8 cellular contexts compared by ENCODE assay signal in genomic region chr12:122865268-122866231, GRCh38. TPM values are rescaled to one million over a fixed set of nuclear protein-coding genes. Genes with fewer than 3 reads are reported as not detected.
DNase-seq lines count a peak whose midpoint lies in the region; ATAC-seq and TF ChIP-seq lines count a peak whose summit lies in the region.

No MANE protein-coding gene starts in this region.

- CTCF ChIA-PET in Calu3 (lab: Charles Lee): no interaction called here
- CTCF ChIA-PET in naive thymus-derived CD4-positive, alpha-beta T cell (lab: Charles Lee): no interaction called here

- H3K9me3 Mint-ChIP-seq in Calu3 (ENCODE audit: low read depth, unreplicated experiment): no peaks in the 10 kb centered on the region
- no peaks in the 10 kb centered on the region for H3K9me3 Mint-ChIP-seq in naive thymus-derived CD4-positive, alpha-beta T cell

- peaks cover 7% of the 10 kb centered on the region for H3K4me1 Mint-ChIP-seq in Calu3 (ENCODE audit: low read depth, unreplicated experiment)
- H3K4me1 Mint-ChIP-seq in naive thymus-derived CD4-positive, alpha-beta T cell: peaks cover 0 to 23% (median 19%) of the 10 kb centered on the region in 7 donors

- H3K4me3 ChIP-seq in naive thymus-derived CD4-positive, alpha-beta T cell (ENCODE audit: low read length): no peak overlapping the region

- peak overlapping the region; percentile 84 for H3K27ac Mint-ChIP-seq in Calu3 (ENCODE audit: unreplicated experiment)
- H3K27ac Mint-ChIP-seq in naive thymus-derived CD4-positive, alpha-beta T cell: peak overlapping the region in 5 of 9 donors; percentile 34 to 82 (median 46)

- H3K27me3 Mint-ChIP-seq in Calu3 (ENCODE audit: unreplicated experiment): no peaks in the 10 kb centered on the region
- H3K27me3 Mint-ChIP-seq in naive thymus-derived CD4-positive, alpha-beta T cell: no peaks in the 10 kb centered on the region

- TF ChIP-seq CTCF in Calu3 (IDR thresholded peaks at IDR 0.05; ENCODE audit: unreplicated experiment) (peak; percentile 65), LNCAP (IDR thresholded peaks at IDR 0.05) (peak; percentile 62)

- POLR2A ChIA-PET in naive thymus-derived CD4-positive, alpha-beta T cell (lab: Charles Lee): no interaction called here

- peak; percentile 74 for DNase-seq in Calu3
- DNase-seq in dermis blood vessel endothelial cell: peak; percentile 71
- DNase-seq in naive thymus-derived CD4-positive, alpha-beta T cell: no peak
- no peak for DNase-seq in GM03348 (ENCODE audit: low spot score)
- DNase-seq in stimulated activated CD4-positive, alpha-beta T cell treated with anti-CD3 and anti-CD28 coated beads, Interleukin-1b, Interleukin-23, amount 100 ng/mL, for 48 hours: no peak

- BruUV-seq in Calu3 (replicated peaks; lab: Mats Ljungman, UMichigan): no TSS peak

- peak overlapping the region; percentile 5 for H3K4me3 Mint-ChIP-seq in Calu3 (ENCODE audit: low read depth, unreplicated experiment)
- H3K4me3 Mint-ChIP-seq in naive thymus-derived CD4-positive, alpha-beta T cell: peak overlapping the region in 1 of 10 donors; percentile 6

- ATAC-seq in naive thymus-derived CD4-positive, alpha-beta T cell: peak; percentile 45
- ATAC-seq in GM18909 (IDR thresholded peaks at IDR 0.05; ENCODE audit: poor library complexity, unreplicated experiment) (no peak), GM21737 (IDR thresholded peaks at IDR 0.05; ENCODE audit: unreplicated experiment) (no peak)

- intact Hi-C loops in Calu3 (cut with micrococcal nuclease; ENCODE audit: unreplicated experiment): no loop called here
- intact Hi-C loops in naive thymus-derived CD4-positive, alpha-beta T cell (cut with micrococcal nuclease): no loop called here

- no peaks in the 10 kb centered on the region for H3K9me3 ChIP-seq in naive thymus-derived CD4-positive, alpha-beta T cell (ENCODE audit: control insufficient read depth in 2 of 3, low read length in 3 of 3)

- H3K36me3 Mint-ChIP-seq in Calu3 (ENCODE audit: insufficient read depth, unreplicated experiment): peaks cover 98% of the 10 kb centered on the region
- peaks cover 3 to 28% (median 15%) of the 10 kb centered on the region in 5 donors for H3K36me3 Mint-ChIP-seq in naive thymus-derived CD4-positive, alpha-beta T cell

- no peak overlapping the region for H3K27ac ChIP-seq in naive thymus-derived CD4-positive, alpha-beta T cell (ENCODE audit: low read depth, low read length)

- H3K4me1 ChIP-seq in naive thymus-derived CD4-positive, alpha-beta T cell (ENCODE audit: control insufficient read depth in 2 of 2, insufficient read depth in 2 of 2, low read length in 2 of 2): no peaks in the 10 kb centered on the region

- H3K27me3 ChIP-seq in naive thymus-derived CD4-positive, alpha-beta T cell (ENCODE audit: control insufficient read depth in 2 of 2, insufficient read depth in 2 of 2, low read length in 2 of 2): no peaks in the 10 kb centered on the region

- H3K36me3 ChIP-seq in naive thymus-derived CD4-positive, alpha-beta T cell (ENCODE audit: control insufficient read depth in 2 of 3, insufficient read depth in 3 of 3, low read length in 3 of 3): peaks cover 14 to 88% (median 16%) of the 10 kb centered on the region in 3 experiments

RNA-seq across cellular contexts. Expression of gene HIP1R, which starts 30.3 kb away (rescaled TPM):
- 234 and 246 TPM in 2 replicates for total RNA-seq in Calu3 (2022)
- 132 and 200 TPM in 2 replicates for total RNA-seq in dermis blood vessel endothelial cell
- total RNA-seq in naive thymus-derived CD4-positive, alpha-beta T cell: 100 to 1,000 TPM in 3 of 5 experiments, 10 to 100 TPM in 2; 25.8 to 162 (median 111) TPM
- polyA plus RNA-seq in naive thymus-derived CD4-positive, alpha-beta T cell: 10 to 100 TPM in 1 of 2 donors, 1 to 10 TPM in 1; 7.0 to 25.3 TPM

RNA-seq across cellular contexts. Expression of gene VPS37B, which starts 30.4 kb away (rescaled TPM):
- 104 and 118 TPM in 2 replicates for total RNA-seq in Calu3 (2022)
- 19.6 and 21.2 TPM in 2 replicates for total RNA-seq in dermis blood vessel endothelial cell
- 100 to 1,000 TPM in 1 of 5 experiments, 10 to 100 TPM in 4; 25.3 to 101 (median 30.1) TPM for total RNA-seq in naive thymus-derived CD4-positive, alpha-beta T cell
- polyA plus RNA-seq in naive thymus-derived CD4-positive, alpha-beta T cell: 10 to 100 TPM; 16.5 to 16.9 TPM

Comparison
In these comparisons a context has a peak if more than half of its experiments do, and no peak if none do; other contexts are left out.
1. DNase-seq: peak in Calu3 (single experiment) and dermis blood vessel endothelial cell (single experiment); none in naive thymus-derived CD4-positive, alpha-beta T cell (0 of 9), GM03348 (single experiment) and stimulated activated CD4-positive, alpha-beta T cell treated with anti-CD3 and anti-CD28 coated beads, Interleukin-1b, Interleukin-23, amount 100 ng/mL, for 48 hours (single experiment).